In the genomic region with DNA sequence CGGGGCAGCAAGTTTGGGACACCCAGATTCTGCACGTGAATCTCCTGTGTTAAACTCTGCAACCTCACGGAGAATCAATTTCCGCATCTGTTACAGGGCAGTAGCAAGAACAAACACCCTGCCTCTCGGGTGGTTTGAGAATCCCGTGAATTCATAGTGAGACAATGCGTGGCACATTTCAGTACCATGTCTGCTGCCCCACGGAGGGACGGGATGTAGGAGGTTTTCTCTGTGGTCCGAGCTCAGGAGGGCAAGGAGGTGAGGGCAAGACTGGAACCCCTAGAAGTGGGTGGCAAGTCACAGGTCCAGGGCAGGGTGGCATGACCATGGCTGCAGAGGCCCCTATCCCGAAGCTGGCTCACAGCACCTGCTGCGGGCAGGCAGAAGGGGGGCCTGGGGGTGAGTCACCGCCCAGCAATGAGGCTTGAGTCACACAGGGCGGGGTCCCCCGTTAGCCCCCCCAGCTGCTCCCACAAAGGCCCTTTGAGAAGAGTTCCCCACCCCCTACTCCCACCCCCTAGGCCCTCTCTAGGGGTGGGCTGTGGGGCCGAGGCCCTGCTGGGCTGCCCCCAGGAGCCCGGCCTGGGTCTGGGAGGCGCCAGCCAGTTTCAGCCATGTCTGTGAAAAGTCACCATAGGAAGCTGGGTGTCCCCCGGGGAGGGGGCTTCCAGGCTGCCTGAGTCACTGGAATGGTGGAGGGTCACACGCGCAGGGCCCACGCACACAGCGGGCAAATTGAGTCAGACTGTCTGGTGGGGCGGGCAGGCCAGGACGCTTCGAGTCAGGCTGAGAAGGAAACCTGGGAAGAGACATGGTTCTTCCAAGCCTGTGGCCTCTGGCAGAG, we compare ENCODE assay signal across 1 cellular context.
TF ChIP-seq lines count a peak whose summit lies in the region.

No MANE protein-coding gene starts in this region.

TF ChIP-seq in HepG2, 621 proteins besides CTCF, POLR2A, EP300 and RAD21 (continued from another document and continues in another):
- TF ChIP-seq, protein P1, sequence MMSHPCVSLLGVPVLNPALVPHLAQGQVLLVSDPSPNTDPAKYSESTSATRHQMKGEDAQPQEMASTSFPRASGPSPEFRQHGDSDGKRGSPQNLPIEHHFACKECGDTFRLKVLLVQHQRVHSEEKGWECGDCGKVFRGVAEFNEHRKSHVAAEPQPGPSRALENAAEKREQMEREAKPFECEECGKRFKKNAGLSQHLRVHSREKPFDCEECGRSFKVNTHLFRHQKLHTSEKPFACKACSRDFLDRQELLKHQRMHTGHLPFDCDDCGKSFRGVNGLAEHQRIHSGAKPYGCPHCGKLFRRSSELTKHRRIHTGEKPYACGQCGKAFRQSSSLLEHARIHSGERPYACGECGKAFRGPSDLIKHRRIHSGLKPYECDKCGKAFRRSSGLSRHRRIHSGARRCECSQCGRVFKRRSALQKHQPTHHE (CRISPR knock-in tag; IDR thresholded peaks at IDR 0.05; ENCODE audit: borderline replicate concordance): no peak
- TF ChIP-seq POLR2AphosphoS5 (IDR thresholded peaks at IDR 0.05; ENCODE audit: low read depth, low read length): no peak
- 0 out of 2 replicates have a peak, but pooled peaks have one; percentile 24 for TF ChIP-seq THAP7 (CRISPR knock-in tag; IDR thresholded peaks at IDR 0.05)
- no peak; the same call in 1 of the 2 replicates for TF ChIP-seq ZFX (CRISPR knock-in tag; IDR thresholded peaks at IDR 0.05; ENCODE audit: low read depth)
- TF ChIP-seq HOXD1 (CRISPR knock-in tag; IDR thresholded peaks at IDR 0.05): no peak
- TF ChIP-seq, protein P2, sequence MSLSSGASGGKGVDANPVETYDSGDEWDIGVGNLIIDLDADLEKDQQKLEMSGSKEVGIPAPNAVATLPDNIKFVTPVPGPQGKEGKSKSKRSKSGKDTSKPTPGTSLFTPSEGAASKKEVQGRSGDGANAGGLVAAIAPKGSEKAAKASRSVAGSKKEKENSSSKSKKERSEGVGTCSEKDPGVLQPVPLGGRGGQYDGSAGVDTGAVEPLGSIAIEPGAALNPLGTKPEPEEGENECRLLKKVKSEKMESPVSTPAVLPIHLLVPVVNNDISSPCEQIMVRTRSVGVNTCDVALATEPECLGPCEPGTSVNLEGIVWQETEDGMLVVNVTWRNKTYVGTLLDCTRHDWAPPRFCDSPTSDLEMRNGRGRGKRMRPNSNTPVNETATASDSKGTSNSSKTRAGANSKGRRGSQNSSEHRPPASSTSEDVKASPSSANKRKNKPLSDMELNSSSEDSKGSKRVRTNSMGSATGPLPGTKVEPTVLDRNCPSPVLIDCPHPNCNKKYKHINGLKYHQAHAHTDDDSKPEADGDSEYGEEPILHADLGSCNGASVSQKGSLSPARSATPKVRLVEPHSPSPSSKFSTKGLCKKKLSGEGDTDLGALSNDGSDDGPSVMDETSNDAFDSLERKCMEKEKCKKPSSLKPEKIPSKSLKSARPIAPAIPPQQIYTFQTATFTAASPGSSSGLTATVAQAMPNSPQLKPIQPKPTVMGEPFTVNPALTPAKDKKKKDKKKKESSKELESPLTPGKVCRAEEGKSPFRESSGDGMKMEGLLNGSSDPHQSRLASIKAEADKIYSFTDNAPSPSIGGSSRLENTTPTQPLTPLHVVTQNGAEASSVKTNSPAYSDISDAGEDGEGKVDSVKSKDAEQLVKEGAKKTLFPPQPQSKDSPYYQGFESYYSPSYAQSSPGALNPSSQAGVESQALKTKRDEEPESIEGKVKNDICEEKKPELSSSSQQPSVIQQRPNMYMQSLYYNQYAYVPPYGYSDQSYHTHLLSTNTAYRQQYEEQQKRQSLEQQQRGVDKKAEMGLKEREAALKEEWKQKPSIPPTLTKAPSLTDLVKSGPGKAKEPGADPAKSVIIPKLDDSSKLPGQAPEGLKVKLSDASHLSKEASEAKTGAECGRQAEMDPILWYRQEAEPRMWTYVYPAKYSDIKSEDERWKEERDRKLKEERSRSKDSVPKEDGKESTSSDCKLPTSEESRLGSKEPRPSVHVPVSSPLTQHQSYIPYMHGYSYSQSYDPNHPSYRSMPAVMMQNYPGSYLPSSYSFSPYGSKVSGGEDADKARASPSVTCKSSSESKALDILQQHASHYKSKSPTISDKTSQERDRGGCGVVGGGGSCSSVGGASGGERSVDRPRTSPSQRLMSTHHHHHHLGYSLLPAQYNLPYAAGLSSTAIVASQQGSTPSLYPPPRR (CRISPR knock-in tag; IDR thresholded peaks at IDR 0.05; ENCODE audit: borderline replicate concordance): 0 out of 2 replicates have a peak, but pooled peaks have one; percentile 40
- TF ChIP-seq, protein P3, sequence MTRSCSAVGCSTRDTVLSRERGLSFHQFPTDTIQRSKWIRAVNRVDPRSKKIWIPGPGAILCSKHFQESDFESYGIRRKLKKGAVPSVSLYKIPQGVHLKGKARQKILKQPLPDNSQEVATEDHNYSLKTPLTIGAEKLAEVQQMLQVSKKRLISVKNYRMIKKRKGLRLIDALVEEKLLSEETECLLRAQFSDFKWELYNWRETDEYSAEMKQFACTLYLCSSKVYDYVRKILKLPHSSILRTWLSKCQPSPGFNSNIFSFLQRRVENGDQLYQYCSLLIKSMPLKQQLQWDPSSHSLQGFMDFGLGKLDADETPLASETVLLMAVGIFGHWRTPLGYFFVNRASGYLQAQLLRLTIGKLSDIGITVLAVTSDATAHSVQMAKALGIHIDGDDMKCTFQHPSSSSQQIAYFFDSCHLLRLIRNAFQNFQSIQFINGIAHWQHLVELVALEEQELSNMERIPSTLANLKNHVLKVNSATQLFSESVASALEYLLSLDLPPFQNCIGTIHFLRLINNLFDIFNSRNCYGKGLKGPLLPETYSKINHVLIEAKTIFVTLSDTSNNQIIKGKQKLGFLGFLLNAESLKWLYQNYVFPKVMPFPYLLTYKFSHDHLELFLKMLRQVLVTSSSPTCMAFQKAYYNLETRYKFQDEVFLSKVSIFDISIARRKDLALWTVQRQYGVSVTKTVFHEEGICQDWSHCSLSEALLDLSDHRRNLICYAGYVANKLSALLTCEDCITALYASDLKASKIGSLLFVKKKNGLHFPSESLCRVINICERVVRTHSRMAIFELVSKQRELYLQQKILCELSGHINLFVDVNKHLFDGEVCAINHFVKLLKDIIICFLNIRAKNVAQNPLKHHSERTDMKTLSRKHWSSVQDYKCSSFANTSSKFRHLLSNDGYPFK (CRISPR knock-in tag; IDR thresholded peaks at IDR 0.05; ENCODE audit: borderline replicate concordance): no peak; the same call in 1 of the 2 replicates
- TF ChIP-seq, protein P4, sequence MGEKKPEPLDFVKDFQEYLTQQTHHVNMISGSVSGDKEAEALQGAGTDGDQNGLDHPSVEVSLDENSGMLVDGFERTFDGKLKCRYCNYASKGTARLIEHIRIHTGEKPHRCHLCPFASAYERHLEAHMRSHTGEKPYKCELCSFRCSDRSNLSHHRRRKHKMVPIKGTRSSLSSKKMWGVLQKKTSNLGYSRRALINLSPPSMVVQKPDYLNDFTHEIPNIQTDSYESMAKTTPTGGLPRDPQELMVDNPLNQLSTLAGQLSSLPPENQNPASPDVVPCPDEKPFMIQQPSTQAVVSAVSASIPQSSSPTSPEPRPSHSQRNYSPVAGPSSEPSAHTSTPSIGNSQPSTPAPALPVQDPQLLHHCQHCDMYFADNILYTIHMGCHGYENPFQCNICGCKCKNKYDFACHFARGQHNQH (CRISPR knock-in tag; IDR thresholded peaks at IDR 0.05): no peak; the same call in 1 of the 2 replicates
- no peak for TF ChIP-seq ZNF747 (CRISPR knock-in tag; IDR thresholded peaks at IDR 0.05; ENCODE audit: borderline replicate concordance)
- TF ChIP-seq ZNF577 (CRISPR knock-in tag; IDR thresholded peaks at IDR 0.05; ENCODE audit: borderline replicate concordance, low read depth): no peak
- TF ChIP-seq TP53 (CRISPR knock-in tag; conservative IDR thresholded peaks at IDR 0.05): no peak
- TF ChIP-seq ATAD3A (CRISPR knock-in tag; IDR thresholded peaks at IDR 0.05): no peak
- TF ChIP-seq FOXA3 (CRISPR knock-in tag; IDR thresholded peaks at IDR 0.05): peak; percentile 61
- TF ChIP-seq ZNF451 (CRISPR knock-in tag; IDR thresholded peaks at IDR 0.05): no peak
- TF ChIP-seq ZKSCAN1 (IDR thresholded peaks at IDR 0.05; ENCODE audit: low read length): no peak
- no peak for TF ChIP-seq ARNT2 (CRISPR knock-in tag; IDR thresholded peaks at IDR 0.05; ENCODE audit: low read depth)
- TF ChIP-seq ZNF12 (CRISPR knock-in tag; IDR thresholded peaks at IDR 0.05): no peak
- no peak for TF ChIP-seq ZNF263 (CRISPR knock-in tag; IDR thresholded peaks at IDR 0.05)
- no peak for TF ChIP-seq ZNF749 (CRISPR knock-in tag; IDR thresholded peaks at IDR 0.05; ENCODE audit: borderline replicate concordance)
- TF ChIP-seq CENPT (CRISPR knock-in tag; IDR thresholded peaks at IDR 0.05; ENCODE audit: low read depth): no peak
- no peak for TF ChIP-seq ZNF652 (CRISPR knock-in tag; IDR thresholded peaks at IDR 0.05; ENCODE audit: borderline replicate concordance, low read depth)
- TF ChIP-seq, protein P5, sequence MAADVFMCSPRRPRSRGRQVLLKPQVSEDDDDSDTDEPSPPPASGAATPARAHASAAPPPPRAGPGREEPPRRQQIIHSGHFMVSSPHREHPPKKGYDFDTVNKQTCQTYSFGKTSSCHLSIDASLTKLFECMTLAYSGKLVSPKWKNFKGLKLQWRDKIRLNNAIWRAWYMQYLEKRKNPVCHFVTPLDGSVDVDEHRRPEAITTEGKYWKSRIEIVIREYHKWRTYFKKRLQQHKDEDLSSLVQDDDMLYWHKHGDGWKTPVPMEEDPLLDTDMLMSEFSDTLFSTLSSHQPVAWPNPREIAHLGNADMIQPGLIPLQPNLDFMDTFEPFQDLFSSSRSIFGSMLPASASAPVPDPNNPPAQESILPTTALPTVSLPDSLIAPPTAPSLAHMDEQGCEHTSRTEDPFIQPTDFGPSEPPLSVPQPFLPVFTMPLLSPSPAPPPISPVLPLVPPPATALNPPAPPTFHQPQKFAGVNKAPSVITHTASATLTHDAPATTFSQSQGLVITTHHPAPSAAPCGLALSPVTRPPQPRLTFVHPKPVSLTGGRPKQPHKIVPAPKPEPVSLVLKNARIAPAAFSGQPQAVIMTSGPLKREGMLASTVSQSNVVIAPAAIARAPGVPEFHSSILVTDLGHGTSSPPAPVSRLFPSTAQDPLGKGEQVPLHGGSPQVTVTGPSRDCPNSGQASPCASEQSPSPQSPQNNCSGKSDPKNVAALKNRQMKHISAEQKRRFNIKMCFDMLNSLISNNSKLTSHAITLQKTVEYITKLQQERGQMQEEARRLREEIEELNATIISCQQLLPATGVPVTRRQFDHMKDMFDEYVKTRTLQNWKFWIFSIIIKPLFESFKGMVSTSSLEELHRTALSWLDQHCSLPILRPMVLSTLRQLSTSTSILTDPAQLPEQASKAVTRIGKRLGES (CRISPR knock-in tag; IDR thresholded peaks at IDR 0.05; ENCODE audit: borderline replicate concordance): no peak
- TF ChIP-seq ZNF235 (CRISPR knock-in tag; IDR thresholded peaks at IDR 0.05; ENCODE audit: borderline replicate concordance): no peak
- no peak for TF ChIP-seq ZNF460 (CRISPR knock-in tag; IDR thresholded peaks at IDR 0.05; ENCODE audit: borderline replicate concordance)
- TF ChIP-seq, protein P6, sequence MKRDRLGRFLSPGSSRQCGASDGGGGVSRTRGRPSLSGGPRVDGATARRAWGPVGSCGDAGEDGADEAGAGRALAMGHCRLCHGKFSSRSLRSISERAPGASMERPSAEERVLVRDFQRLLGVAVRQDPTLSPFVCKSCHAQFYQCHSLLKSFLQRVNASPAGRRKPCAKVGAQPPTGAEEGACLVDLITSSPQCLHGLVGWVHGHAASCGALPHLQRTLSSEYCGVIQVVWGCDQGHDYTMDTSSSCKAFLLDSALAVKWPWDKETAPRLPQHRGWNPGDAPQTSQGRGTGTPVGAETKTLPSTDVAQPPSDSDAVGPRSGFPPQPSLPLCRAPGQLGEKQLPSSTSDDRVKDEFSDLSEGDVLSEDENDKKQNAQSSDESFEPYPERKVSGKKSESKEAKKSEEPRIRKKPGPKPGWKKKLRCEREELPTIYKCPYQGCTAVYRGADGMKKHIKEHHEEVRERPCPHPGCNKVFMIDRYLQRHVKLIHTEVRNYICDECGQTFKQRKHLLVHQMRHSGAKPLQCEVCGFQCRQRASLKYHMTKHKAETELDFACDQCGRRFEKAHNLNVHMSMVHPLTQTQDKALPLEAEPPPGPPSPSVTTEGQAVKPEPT (CRISPR knock-in tag; IDR thresholded peaks at IDR 0.05; ENCODE audit: low read depth): no peak
- TF ChIP-seq CSRNP2 (CRISPR knock-in tag; conservative IDR thresholded peaks at IDR 0.05; ENCODE audit: low read depth): no peak
- peak; percentile 72; the same call in 1 of the 2 replicates for TF ChIP-seq PHF21A (CRISPR knock-in tag; IDR thresholded peaks at IDR 0.05)
- no peak for TF ChIP-seq ZBTB2 (CRISPR knock-in tag; IDR thresholded peaks at IDR 0.05; ENCODE audit: low read depth)
- no peak for TF ChIP-seq ESRRA (CRISPR knock-in tag; IDR thresholded peaks at IDR 0.05; ENCODE audit: low read depth)
- TF ChIP-seq FOXK2 (IDR thresholded peaks at IDR 0.05): no peak
- no peak for TF ChIP-seq SETDB1 (CRISPR knock-in tag; IDR thresholded peaks at IDR 0.05; ENCODE audit: borderline replicate concordance)
- TF ChIP-seq ZSCAN22 (CRISPR knock-in tag; IDR thresholded peaks at IDR 0.05): no peak
- no peak for TF ChIP-seq HMGA1 (CRISPR knock-in tag; conservative IDR thresholded peaks at IDR 0.05)
- TF ChIP-seq SPEN (CRISPR knock-in tag; IDR thresholded peaks at IDR 0.05; ENCODE audit: low read depth): 0 out of 2 replicates have a peak, but pooled peaks have one; percentile 17
- no peak for TF ChIP-seq ZSCAN12 (CRISPR knock-in tag; IDR thresholded peaks at IDR 0.05)
- TF ChIP-seq ZNF484 (CRISPR knock-in tag; IDR thresholded peaks at IDR 0.05; ENCODE audit: borderline replicate concordance, low read depth): no peak
